Comparison of ENCODE assay signal across 1 cellular context in genomic region chr17:40499551-40500189, GRCh38.
A peak's percentile ranks its signal among the peaks of the same experiment; 100 is the strongest.
TF ChIP-seq lines count a peak whose summit lies in the region.

No MANE protein-coding gene starts in this region.

TF ChIP-seq in HepG2, 621 proteins besides CTCF, POLR2A, EP300 and RAD21 (continued from another document and continues in another):
- TF ChIP-seq ZNF598 (CRISPR knock-in tag; IDR thresholded peaks at IDR 0.05; ENCODE audit: borderline replicate concordance): peak; percentile 52; the same call in 1 of the 2 replicates
- TF ChIP-seq ZFP37 (CRISPR knock-in tag; IDR thresholded peaks at IDR 0.05; ENCODE audit: borderline replicate concordance): no peak
- TF ChIP-seq MXD1 (CRISPR knock-in tag; IDR thresholded peaks at IDR 0.05): no peak; the same call in 1 of the 2 replicates
- TF ChIP-seq TRIM24 (CRISPR knock-in tag; IDR thresholded peaks at IDR 0.05): no peak
- TF ChIP-seq HNRNPK (IDR thresholded peaks at IDR 0.05; ENCODE audit: low read depth, low read length, poor library complexity, severe bottlenecking): no peak
- TF ChIP-seq ZNF747 (CRISPR knock-in tag; IDR thresholded peaks at IDR 0.05; ENCODE audit: borderline replicate concordance): no peak
- no peak for TF ChIP-seq ZNF12 (CRISPR knock-in tag; IDR thresholded peaks at IDR 0.05)
- no peak for TF ChIP-seq TFDP2 (CRISPR knock-in tag; IDR thresholded peaks at IDR 0.05)
- no peak for TF ChIP-seq SSRP1 (CRISPR knock-in tag; IDR thresholded peaks at IDR 0.05)
- TF ChIP-seq SP5 (CRISPR knock-in tag; IDR thresholded peaks at IDR 0.05; ENCODE audit: borderline replicate concordance, low read depth): peak; percentile 44; the same call in 1 of the 2 replicates
- TF ChIP-seq RBFOX2 (IDR thresholded peaks at IDR 0.05; ENCODE audit: low read depth, low read length): no peak
- TF ChIP-seq CC2D1A (CRISPR knock-in tag; IDR thresholded peaks at IDR 0.05): no peak
- no peak for TF ChIP-seq ZNF563 (CRISPR knock-in tag; IDR thresholded peaks at IDR 0.05)
- no peak for TF ChIP-seq ZNF260 (CRISPR knock-in tag; IDR thresholded peaks at IDR 0.05; ENCODE audit: borderline replicate concordance, low read depth)
- TF ChIP-seq HNF4A (CRISPR knock-in tag; IDR thresholded peaks at IDR 0.05): no peak
- TF ChIP-seq TP53 (CRISPR knock-in tag; conservative IDR thresholded peaks at IDR 0.05): no peak
- TF ChIP-seq ATF4 (CRISPR knock-in tag; IDR thresholded peaks at IDR 0.05): no peak
- TF ChIP-seq FOSL1 (CRISPR knock-in tag; IDR thresholded peaks at IDR 0.05; ENCODE audit: borderline replicate concordance): no peak
- TF ChIP-seq FOXK1 (CRISPR knock-in tag; IDR thresholded peaks at IDR 0.05; ENCODE audit: borderline replicate concordance, low read depth): no peak
- no peak for TF ChIP-seq ATF5 (CRISPR knock-in tag; IDR thresholded peaks at IDR 0.05; ENCODE audit: low read depth)
- no peak for TF ChIP-seq ZFP62 (CRISPR knock-in tag; IDR thresholded peaks at IDR 0.05)
- no peak for TF ChIP-seq THAP8 (CRISPR knock-in tag; IDR thresholded peaks at IDR 0.05; ENCODE audit: borderline replicate concordance)
- no peak for TF ChIP-seq MEIS1 (CRISPR knock-in tag; IDR thresholded peaks at IDR 0.05; ENCODE audit: borderline replicate concordance)
- TF ChIP-seq ZNF83 (CRISPR knock-in tag; IDR thresholded peaks at IDR 0.05; ENCODE audit: borderline replicate concordance): no peak
- peak; percentile 27; the same call in 1 of the 2 replicates for TF ChIP-seq RCOR2 (CRISPR knock-in tag; IDR thresholded peaks at IDR 0.05)
- 0 out of 2 replicates have a peak, but pooled peaks have one; percentile 29 for TF ChIP-seq ZNF800 (CRISPR knock-in tag; IDR thresholded peaks at IDR 0.05)
- TF ChIP-seq CBX1 (IDR thresholded peaks at IDR 0.05; ENCODE audit: low read depth): no peak
- no peak for TF ChIP-seq ZSCAN22 (CRISPR knock-in tag; IDR thresholded peaks at IDR 0.05)
- peak; percentile 50; the same call in 1 of the 2 replicates for TF ChIP-seq ZNF253 (CRISPR knock-in tag; IDR thresholded peaks at IDR 0.05; ENCODE audit: borderline replicate concordance)
- TF ChIP-seq GLI4 (CRISPR knock-in tag; IDR thresholded peaks at IDR 0.05; ENCODE audit: borderline replicate concordance): no peak
- no peak for TF ChIP-seq ZNF232 (CRISPR knock-in tag; IDR thresholded peaks at IDR 0.05; ENCODE audit: borderline replicate concordance)
- TF ChIP-seq BRF2 (CRISPR knock-in tag; IDR thresholded peaks at IDR 0.05): no peak
- no peak for TF ChIP-seq CREB1 (IDR thresholded peaks at IDR 0.05)
- TF ChIP-seq CREB1 (CRISPR knock-in tag; IDR thresholded peaks at IDR 0.05): no peak
- no peak for TF ChIP-seq PRDM10 (CRISPR knock-in tag; IDR thresholded peaks at IDR 0.05; ENCODE audit: low read depth)
- TF ChIP-seq BCL6 (CRISPR knock-in tag; IDR thresholded peaks at IDR 0.05): peak; percentile 33; the same call in 1 of the 2 replicates
- TF ChIP-seq GPN1 (CRISPR knock-in tag; IDR thresholded peaks at IDR 0.05; ENCODE audit: borderline replicate concordance): no peak
- no peak for TF ChIP-seq RBM39 (IDR thresholded peaks at IDR 0.05; ENCODE audit: low read depth, low read length, poor library complexity, severe bottlenecking)
- TF ChIP-seq MAX (IDR thresholded peaks at IDR 0.05): no peak; the same call in 1 of the 2 replicates
- 0 out of 2 replicates have a peak, but pooled peaks have one; percentile 15 for TF ChIP-seq ZNF331 (CRISPR knock-in tag; IDR thresholded peaks at IDR 0.05)
- no peak for TF ChIP-seq ZNF101 (CRISPR knock-in tag; IDR thresholded peaks at IDR 0.05; ENCODE audit: borderline replicate concordance, low read depth)
- TF ChIP-seq ZSCAN25 (CRISPR knock-in tag; IDR thresholded peaks at IDR 0.05): no peak
- no peak for TF ChIP-seq SIN3A (IDR thresholded peaks at IDR 0.05; ENCODE audit: borderline replicate concordance, low read depth, low read length)
- TF ChIP-seq ISL2 (CRISPR knock-in tag; IDR thresholded peaks at IDR 0.05): no peak; the same call in 1 of the 2 replicates
- no peak for TF ChIP-seq PRMT3 (CRISPR knock-in tag; IDR thresholded peaks at IDR 0.05; ENCODE audit: borderline replicate concordance, low read depth)
- TF ChIP-seq SOX6 (IDR thresholded peaks at IDR 0.05): no peak
- no peak; the same call in 1 of the 2 replicates for TF ChIP-seq SOX6 (CRISPR knock-in tag; IDR thresholded peaks at IDR 0.05)
- peak; percentile 98 for TF ChIP-seq ZNF629 (CRISPR knock-in tag; conservative IDR thresholded peaks at IDR 0.05)
- TF ChIP-seq ZNF414 (CRISPR knock-in tag; IDR thresholded peaks at IDR 0.05): no peak
- TF ChIP-seq KDM5A (IDR thresholded peaks at IDR 0.05; ENCODE audit: borderline replicate concordance, low read length): no peak
- no peak for TF ChIP-seq ZNF737 (CRISPR knock-in tag; IDR thresholded peaks at IDR 0.05; ENCODE audit: borderline replicate concordance)
- TF ChIP-seq ZNF501 (CRISPR knock-in tag; IDR thresholded peaks at IDR 0.05): peak; percentile 44; the same call in 1 of the 2 replicates
- no peak for TF ChIP-seq ZKSCAN5 (CRISPR knock-in tag; IDR thresholded peaks at IDR 0.05)
- TF ChIP-seq ZSCAN31 (CRISPR knock-in tag; IDR thresholded peaks at IDR 0.05; ENCODE audit: low read depth): no peak
- no peak for TF ChIP-seq RBAK (CRISPR knock-in tag; IDR thresholded peaks at IDR 0.05)
- no peak for TF ChIP-seq TRIM22 (IDR thresholded peaks at IDR 0.05)
- TF ChIP-seq GABPA (IDR thresholded peaks at IDR 0.05; ENCODE audit: low read depth, low read length): no peak
- TF ChIP-seq GABPA (CRISPR knock-in tag; IDR thresholded peaks at IDR 0.05; ENCODE audit: low read depth): no peak
- no peak for TF ChIP-seq FLYWCH1 (CRISPR knock-in tag; IDR thresholded peaks at IDR 0.05)
- no peak for TF ChIP-seq DNMT1 (CRISPR knock-in tag; IDR thresholded peaks at IDR 0.05)
- peak; percentile 69; the same call in 1 of the 2 replicates for TF ChIP-seq KDM2A (CRISPR knock-in tag; IDR thresholded peaks at IDR 0.05; ENCODE audit: borderline replicate concordance, low read depth)
- TF ChIP-seq SMARCE1 (IDR thresholded peaks at IDR 0.05; ENCODE audit: borderline replicate concordance): no peak
